Comparison of ENCODE assay signal across 1 cellular context in the genomic region with DNA sequence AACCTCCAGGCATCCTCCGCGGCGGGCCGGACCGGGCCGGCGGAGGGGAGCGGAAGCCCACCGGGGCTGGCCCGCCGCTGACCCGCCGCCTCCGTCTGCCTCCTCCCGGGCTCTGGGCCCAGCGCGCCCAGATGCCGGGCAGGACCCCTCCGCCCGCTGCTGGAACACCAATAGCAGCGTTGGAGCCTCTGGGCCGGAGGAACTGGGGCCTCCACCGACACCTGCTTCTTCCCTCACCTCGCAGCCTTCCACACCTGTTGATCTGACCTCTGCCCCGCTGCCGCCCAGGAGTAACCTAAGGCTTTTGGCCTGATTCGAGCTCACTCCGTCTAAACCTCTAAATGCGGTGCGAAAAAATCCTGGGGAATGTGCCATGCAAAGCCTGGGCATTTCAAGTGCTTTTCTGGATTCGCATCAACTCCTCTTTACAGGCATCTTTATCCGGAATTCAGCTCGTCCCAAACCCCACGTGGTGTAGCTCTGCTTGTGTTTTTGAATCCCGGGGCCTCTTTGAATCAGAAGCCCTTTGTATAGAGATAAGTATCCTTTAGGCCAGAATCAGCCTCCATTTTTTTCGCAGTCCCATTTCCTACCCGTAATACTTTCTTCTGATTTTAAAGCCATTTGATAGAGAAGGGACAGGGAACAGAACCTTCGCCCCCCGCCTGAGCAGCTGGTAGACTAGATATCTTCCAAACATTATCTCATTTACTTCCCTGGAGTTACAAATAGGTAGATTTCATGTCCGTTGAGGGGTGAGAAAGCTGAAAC.
TF ChIP-seq lines count a peak whose summit lies in the region.

No MANE protein-coding gene starts in this region.

TF ChIP-seq in HepG2, 621 proteins besides CTCF, POLR2A, EP300 and RAD21 (continued from another document and continues in another):
- TF ChIP-seq ZNF484 (CRISPR knock-in tag; IDR thresholded peaks at IDR 0.05; ENCODE audit: borderline replicate concordance, low read depth) (no peak), ZNF772 (CRISPR knock-in tag; IDR thresholded peaks at IDR 0.05) (no peak), ZSCAN9 (CRISPR knock-in tag; IDR thresholded peaks at IDR 0.05; ENCODE audit: borderline replicate concordance) (no peak), ZFX (CRISPR knock-in tag; IDR thresholded peaks at IDR 0.05; ENCODE audit: low read depth) (peak; percentile 85), ZNF34 (CRISPR knock-in tag; IDR thresholded peaks at IDR 0.05; ENCODE audit: borderline replicate concordance) (no peak), JUND (CRISPR knock-in tag; IDR thresholded peaks at IDR 0.05) (no peak), AKAP8 (CRISPR knock-in tag; IDR thresholded peaks at IDR 0.05) (no peak), NFRKB (IDR thresholded peaks at IDR 0.05) (no peak), STAG1 (CRISPR knock-in tag; IDR thresholded peaks at IDR 0.05) (no peak; the same call in 1 of the 2 replicates), SCMH1 (CRISPR knock-in tag; IDR thresholded peaks at IDR 0.05; ENCODE audit: borderline replicate concordance) (no peak), FOXK1 (CRISPR knock-in tag; IDR thresholded peaks at IDR 0.05; ENCODE audit: borderline replicate concordance, low read depth) (no peak), ZNF564 (CRISPR knock-in tag; IDR thresholded peaks at IDR 0.05) (no peak), NR1H2 (CRISPR knock-in tag; IDR thresholded peaks at IDR 0.05; ENCODE audit: borderline replicate concordance, low read depth) (no peak), ZNF354B (CRISPR knock-in tag; IDR thresholded peaks at IDR 0.05) (no peak), ZBTB42 (CRISPR knock-in tag; IDR thresholded peaks at IDR 0.05) (no peak; the same call in 1 of the 2 replicates), RXRA (CRISPR knock-in tag; IDR thresholded peaks at IDR 0.05) (no peak), ZNF350 (CRISPR knock-in tag; IDR thresholded peaks at IDR 0.05; ENCODE audit: borderline replicate concordance, low read depth) (no peak), POLR2G (IDR thresholded peaks at IDR 0.05; ENCODE audit: low read depth, low read length) (peak; percentile 62; the same call in 1 of the 2 replicates), PHF20 (CRISPR knock-in tag; IDR thresholded peaks at IDR 0.05) (no peak), ISL2 (CRISPR knock-in tag; IDR thresholded peaks at IDR 0.05) (no peak; the same call in 1 of the 2 replicates), BORCS8-MEF2B (CRISPR knock-in tag; IDR thresholded peaks at IDR 0.05) (no peak), NFKBIZ (CRISPR knock-in tag; IDR thresholded peaks at IDR 0.05) (no peak), ARNT2 (CRISPR knock-in tag; IDR thresholded peaks at IDR 0.05; ENCODE audit: low read depth) (no peak), ZNF616 (CRISPR knock-in tag; IDR thresholded peaks at IDR 0.05; ENCODE audit: low read depth) (no peak), JUN (CRISPR knock-in tag; IDR thresholded peaks at IDR 0.05) (0 out of 2 replicates have a peak, but pooled peaks have one; percentile 15), TAF1 (CRISPR knock-in tag; IDR thresholded peaks at IDR 0.05) (no peak), KLF16 (CRISPR knock-in tag; IDR thresholded peaks at IDR 0.05) (peak in 1 of 2 experiments; percentile 17; a peak in 1 of 4 replicates), ZBTB1 (CRISPR knock-in tag; IDR thresholded peaks at IDR 0.05; ENCODE audit: borderline replicate concordance) (no peak)
- TF ChIP-seq, protein P1, sequence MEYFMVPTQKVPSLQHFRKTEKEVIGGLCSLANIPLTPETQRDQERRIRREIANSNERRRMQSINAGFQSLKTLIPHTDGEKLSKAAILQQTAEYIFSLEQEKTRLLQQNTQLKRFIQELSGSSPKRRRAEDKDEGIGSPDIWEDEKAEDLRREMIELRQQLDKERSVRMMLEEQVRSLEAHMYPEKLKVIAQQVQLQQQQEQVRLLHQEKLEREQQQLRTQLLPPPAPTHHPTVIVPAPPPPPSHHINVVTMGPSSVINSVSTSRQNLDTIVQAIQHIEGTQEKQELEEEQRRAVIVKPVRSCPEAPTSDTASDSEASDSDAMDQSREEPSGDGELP (IDR thresholded peaks at IDR 0.05; ENCODE audit: borderline replicate concordance, low read depth): no peak
- TF ChIP-seq, protein P2, sequence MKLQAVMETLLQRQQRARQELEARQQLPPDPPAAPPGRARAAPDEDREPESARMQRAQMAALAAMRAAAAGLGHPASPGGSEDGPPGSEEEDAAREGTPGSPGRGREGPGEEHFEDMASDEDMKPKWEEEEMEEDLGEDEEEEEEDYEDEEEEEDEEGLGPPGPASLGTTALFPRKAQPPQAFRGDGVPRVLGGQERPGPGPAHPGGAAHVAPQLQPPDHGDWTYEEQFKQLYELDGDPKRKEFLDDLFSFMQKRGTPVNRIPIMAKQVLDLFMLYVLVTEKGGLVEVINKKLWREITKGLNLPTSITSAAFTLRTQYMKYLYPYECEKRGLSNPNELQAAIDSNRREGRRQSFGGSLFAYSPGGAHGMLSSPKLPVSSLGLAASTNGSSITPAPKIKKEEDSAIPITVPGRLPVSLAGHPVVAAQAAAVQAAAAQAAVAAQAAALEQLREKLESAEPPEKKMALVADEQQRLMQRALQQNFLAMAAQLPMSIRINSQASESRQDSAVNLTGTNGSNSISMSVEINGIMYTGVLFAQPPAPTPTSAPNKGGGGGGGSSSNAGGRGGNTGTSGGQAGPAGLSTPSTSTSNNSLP (IDR thresholded peaks at IDR 0.05; ENCODE audit: low read depth, low read length): no peak
- TF ChIP-seq, protein P3, sequence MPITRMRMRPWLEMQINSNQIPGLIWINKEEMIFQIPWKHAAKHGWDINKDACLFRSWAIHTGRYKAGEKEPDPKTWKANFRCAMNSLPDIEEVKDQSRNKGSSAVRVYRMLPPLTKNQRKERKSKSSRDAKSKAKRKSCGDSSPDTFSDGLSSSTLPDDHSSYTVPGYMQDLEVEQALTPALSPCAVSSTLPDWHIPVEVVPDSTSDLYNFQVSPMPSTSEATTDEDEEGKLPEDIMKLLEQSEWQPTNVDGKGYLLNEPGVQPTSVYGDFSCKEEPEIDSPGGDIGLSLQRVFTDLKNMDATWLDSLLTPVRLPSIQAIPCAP (CRISPR knock-in tag; IDR thresholded peaks at IDR 0.05; ENCODE audit: low read depth): no peak
- TF ChIP-seq, protein P4, sequence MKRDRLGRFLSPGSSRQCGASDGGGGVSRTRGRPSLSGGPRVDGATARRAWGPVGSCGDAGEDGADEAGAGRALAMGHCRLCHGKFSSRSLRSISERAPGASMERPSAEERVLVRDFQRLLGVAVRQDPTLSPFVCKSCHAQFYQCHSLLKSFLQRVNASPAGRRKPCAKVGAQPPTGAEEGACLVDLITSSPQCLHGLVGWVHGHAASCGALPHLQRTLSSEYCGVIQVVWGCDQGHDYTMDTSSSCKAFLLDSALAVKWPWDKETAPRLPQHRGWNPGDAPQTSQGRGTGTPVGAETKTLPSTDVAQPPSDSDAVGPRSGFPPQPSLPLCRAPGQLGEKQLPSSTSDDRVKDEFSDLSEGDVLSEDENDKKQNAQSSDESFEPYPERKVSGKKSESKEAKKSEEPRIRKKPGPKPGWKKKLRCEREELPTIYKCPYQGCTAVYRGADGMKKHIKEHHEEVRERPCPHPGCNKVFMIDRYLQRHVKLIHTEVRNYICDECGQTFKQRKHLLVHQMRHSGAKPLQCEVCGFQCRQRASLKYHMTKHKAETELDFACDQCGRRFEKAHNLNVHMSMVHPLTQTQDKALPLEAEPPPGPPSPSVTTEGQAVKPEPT (CRISPR knock-in tag; IDR thresholded peaks at IDR 0.05; ENCODE audit: low read depth): no peak
- TF ChIP-seq, protein P5, sequence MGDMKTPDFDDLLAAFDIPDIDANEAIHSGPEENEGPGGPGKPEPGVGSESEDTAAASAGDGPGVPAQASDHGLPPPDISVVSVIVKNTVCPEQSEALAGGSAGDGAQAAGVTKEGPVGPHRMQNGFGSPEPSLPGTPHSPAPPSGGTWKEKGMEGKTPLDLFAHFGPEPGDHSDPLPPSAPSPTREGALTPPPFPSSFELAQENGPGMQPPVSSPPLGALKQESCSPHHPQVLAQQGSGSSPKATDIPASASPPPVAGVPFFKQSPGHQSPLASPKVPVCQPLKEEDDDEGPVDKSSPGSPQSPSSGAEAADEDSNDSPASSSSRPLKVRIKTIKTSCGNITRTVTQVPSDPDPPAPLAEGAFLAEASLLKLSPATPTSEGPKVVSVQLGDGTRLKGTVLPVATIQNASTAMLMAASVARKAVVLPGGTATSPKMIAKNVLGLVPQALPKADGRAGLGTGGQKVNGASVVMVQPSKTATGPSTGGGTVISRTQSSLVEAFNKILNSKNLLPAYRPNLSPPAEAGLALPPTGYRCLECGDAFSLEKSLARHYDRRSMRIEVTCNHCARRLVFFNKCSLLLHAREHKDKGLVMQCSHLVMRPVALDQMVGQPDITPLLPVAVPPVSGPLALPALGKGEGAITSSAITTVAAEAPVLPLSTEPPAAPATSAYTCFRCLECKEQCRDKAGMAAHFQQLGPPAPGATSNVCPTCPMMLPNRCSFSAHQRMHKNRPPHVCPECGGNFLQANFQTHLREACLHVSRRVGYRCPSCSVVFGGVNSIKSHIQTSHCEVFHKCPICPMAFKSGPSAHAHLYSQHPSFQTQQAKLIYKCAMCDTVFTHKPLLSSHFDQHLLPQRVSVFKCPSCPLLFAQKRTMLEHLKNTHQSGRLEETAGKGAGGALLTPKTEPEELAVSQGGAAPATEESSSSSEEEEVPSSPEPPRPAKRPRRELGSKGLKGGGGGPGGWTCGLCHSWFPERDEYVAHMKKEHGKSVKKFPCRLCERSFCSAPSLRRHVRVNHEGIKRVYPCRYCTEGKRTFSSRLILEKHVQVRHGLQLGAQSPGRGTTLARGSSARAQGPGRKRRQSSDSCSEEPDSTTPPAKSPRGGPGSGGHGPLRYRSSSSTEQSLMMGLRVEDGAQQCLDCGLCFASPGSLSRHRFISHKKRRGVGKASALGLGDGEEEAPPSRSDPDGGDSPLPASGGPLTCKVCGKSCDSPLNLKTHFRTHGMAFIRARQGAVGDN (CRISPR knock-in tag; IDR thresholded peaks at IDR 0.05): peak; percentile 65
- TF ChIP-seq, protein P6, sequence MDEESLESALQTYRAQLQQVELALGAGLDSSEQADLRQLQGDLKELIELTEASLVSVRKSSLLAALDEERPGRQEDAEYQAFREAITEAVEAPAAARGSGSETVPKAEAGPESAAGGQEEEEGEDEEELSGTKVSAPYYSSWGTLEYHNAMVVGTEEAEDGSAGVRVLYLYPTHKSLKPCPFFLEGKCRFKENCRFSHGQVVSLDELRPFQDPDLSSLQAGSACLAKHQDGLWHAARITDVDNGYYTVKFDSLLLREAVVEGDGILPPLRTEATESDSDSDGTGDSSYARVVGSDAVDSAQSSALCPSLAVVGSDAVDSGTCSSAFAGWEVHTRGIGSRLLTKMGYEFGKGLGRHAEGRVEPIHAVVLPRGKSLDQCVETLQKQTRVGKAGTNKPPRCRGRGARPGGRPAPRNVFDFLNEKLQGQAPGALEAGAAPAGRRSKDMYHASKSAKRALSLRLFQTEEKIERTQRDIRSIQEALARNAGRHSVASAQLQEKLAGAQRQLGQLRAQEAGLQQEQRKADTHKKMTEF (CRISPR knock-in tag; IDR thresholded peaks at IDR 0.05): no peak
- TF ChIP-seq, protein P7, sequence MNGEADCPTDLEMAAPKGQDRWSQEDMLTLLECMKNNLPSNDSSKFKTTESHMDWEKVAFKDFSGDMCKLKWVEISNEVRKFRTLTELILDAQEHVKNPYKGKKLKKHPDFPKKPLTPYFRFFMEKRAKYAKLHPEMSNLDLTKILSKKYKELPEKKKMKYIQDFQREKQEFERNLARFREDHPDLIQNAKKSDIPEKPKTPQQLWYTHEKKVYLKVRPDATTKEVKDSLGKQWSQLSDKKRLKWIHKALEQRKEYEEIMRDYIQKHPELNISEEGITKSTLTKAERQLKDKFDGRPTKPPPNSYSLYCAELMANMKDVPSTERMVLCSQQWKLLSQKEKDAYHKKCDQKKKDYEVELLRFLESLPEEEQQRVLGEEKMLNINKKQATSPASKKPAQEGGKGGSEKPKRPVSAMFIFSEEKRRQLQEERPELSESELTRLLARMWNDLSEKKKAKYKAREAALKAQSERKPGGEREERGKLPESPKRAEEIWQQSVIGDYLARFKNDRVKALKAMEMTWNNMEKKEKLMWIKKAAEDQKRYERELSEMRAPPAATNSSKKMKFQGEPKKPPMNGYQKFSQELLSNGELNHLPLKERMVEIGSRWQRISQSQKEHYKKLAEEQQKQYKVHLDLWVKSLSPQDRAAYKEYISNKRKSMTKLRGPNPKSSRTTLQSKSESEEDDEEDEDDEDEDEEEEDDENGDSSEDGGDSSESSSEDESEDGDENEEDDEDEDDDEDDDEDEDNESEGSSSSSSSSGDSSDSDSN (CRISPR knock-in tag; IDR thresholded peaks at IDR 0.05): 0 out of 2 replicates have a peak, but pooled peaks have one; percentile 13
- TF ChIP-seq, protein P8, sequence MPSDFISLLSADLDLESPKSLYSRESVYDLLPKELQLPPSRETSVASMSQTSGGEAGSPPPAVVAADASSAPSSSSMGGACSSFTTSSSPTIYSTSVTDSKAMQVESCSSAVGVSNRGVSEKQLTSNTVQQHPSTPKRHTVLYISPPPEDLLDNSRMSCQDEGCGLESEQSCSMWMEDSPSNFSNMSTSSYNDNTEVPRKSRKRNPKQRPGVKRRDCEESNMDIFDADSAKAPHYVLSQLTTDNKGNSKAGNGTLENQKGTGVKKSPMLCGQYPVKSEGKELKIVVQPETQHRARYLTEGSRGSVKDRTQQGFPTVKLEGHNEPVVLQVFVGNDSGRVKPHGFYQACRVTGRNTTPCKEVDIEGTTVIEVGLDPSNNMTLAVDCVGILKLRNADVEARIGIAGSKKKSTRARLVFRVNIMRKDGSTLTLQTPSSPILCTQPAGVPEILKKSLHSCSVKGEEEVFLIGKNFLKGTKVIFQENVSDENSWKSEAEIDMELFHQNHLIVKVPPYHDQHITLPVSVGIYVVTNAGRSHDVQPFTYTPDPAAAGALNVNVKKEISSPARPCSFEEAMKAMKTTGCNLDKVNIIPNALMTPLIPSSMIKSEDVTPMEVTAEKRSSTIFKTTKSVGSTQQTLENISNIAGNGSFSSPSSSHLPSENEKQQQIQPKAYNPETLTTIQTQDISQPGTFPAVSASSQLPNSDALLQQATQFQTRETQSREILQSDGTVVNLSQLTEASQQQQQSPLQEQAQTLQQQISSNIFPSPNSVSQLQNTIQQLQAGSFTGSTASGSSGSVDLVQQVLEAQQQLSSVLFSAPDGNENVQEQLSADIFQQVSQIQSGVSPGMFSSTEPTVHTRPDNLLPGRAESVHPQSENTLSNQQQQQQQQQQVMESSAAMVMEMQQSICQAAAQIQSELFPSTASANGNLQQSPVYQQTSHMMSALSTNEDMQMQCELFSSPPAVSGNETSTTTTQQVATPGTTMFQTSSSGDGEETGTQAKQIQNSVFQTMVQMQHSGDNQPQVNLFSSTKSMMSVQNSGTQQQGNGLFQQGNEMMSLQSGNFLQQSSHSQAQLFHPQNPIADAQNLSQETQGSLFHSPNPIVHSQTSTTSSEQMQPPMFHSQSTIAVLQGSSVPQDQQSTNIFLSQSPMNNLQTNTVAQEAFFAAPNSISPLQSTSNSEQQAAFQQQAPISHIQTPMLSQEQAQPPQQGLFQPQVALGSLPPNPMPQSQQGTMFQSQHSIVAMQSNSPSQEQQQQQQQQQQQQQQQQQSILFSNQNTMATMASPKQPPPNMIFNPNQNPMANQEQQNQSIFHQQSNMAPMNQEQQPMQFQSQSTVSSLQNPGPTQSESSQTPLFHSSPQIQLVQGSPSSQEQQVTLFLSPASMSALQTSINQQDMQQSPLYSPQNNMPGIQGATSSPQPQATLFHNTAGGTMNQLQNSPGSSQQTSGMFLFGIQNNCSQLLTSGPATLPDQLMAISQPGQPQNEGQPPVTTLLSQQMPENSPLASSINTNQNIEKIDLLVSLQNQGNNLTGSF (CRISPR knock-in tag; IDR thresholded peaks at IDR 0.05): no peak
